Comparison of ENCODE assay signal across 8 cellular contexts in the genomic region with DNA sequence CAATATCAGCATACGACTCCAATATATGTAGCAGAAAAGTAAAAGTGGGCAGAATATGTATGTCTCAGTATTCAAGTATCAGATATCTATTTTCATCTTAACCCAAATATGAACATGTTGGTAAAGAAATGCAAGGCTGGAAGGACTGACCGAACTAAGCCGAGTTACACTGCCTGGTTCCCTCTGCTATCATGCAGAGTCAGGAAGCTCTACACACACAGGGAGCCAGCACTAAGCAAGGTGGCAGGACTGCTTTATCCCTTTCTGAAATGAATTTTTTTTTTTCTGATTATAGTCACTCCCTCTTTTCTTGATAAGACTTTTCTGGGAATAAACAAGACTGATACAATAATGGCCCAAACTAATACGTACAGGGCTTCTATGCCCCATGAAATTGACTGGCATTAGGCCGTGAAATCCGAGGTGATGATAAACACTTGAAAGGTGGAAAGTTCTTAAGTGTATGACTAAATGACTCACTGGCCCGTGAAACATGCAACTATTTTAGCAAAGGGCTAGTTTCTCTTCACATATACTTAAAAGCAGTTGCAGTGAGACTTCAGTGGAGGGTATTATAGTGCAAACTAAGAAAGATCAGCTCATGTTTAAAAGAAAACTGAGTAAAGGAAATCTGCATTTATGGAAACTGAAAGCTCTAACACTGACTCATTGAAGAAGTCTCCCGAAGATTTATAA. TPM values are rescaled to one million over a fixed set of nuclear protein-coding genes. Genes with fewer than 3 reads are reported as not detected.
DNase-seq lines count a peak whose midpoint lies in the region; ATAC-seq lines count a peak whose summit lies in the region.

No MANE protein-coding gene starts in this region.

- no peaks in the 10 kb centered on the region for H3K27me3 ChIP-seq in CD8-positive, alpha-beta memory T cell (ENCODE audit: insufficient read depth, low read length, poor library complexity, severe bottlenecking)

- no peak for DNase-seq in CD8-positive, alpha-beta memory T cell
- DNase-seq in activated naive CD4-positive, alpha-beta T cell treated with anti-CD3 and anti-CD28 coated beads, Interleukin-2, amount 50 U/mL, for 72 hours (ENCODE audit: low spot score in 2 of 2), result peak in 1 of 2 donors; percentile 39
- DNase-seq in NCI-H1092 (lab: John Stamatoyannopoulos, UW), result no peak
- no peak for DNase-seq in iPS-NIHi7 (ENCODE audit: extremely low spot score)
- no peak for DNase-seq in GF-D8 (lab: John Stamatoyannopoulos, UW)
- no peak for DNase-seq in MV-4-11 (lab: John Stamatoyannopoulos, UW)

- CTCF ChIA-PET in CD8-positive, alpha-beta memory T cell (lab: Charles Lee), result interaction anchor here (1.0 to 1.5 kb wide), 2 partner anchors 16 to 51 kb away, joined by 3 to 4 read pairs; no protein-coding TSS in a partner anchor

- H3K9me3 ChIP-seq in CD8-positive, alpha-beta memory T cell (ENCODE audit: low read length), result peaks cover 4% of the 10 kb centered on the region

- H3K4me1 ChIP-seq in CD8-positive, alpha-beta memory T cell (ENCODE audit: insufficient read depth, low read length), result peaks cover 63% of the 10 kb centered on the region

- H3K4me3 ChIP-seq in CD8-positive, alpha-beta memory T cell (ENCODE audit: low read length), result peak overlapping the region; percentile 13

- peak; percentile 81 for ATAC-seq in GM19351 (IDR thresholded peaks at IDR 0.05; ENCODE audit: unreplicated experiment)
- ATAC-seq in HG03159 (IDR thresholded peaks at IDR 0.05; ENCODE audit: unreplicated experiment), result peak; percentile 81
- peak; percentile 71 to 90 for ATAC-seq in activated naive CD4-positive, alpha-beta T cell treated with anti-CD3 and anti-CD28 coated beads, Interleukin-2, amount 50 U/mL, for 72 hours

- H3K36me3 Mint-ChIP-seq in CD8-positive, alpha-beta memory T cell, result peaks cover 0 to 5% (median 3%) of the 10 kb centered on the region in 3 donors
- peaks cover 0 to 35% of the 10 kb centered on the region in 2 donors for H3K36me3 Mint-ChIP-seq in activated naive CD4-positive, alpha-beta T cell treated with anti-CD3 and anti-CD28 coated beads, Interleukin-2, amount 50 U/mL, for 72 hours

- no peaks in the 10 kb centered on the region for H3K36me3 ChIP-seq in CD8-positive, alpha-beta memory T cell (ENCODE audit: insufficient read depth, low read length)

- H3K9me3 Mint-ChIP-seq in CD8-positive, alpha-beta memory T cell, result peaks cover 0 to 6% (median 0%) of the 10 kb centered on the region in 5 donors
- peaks cover 0 to 9% of the 10 kb centered on the region in 2 donors for H3K9me3 Mint-ChIP-seq in activated naive CD4-positive, alpha-beta T cell treated with anti-CD3 and anti-CD28 coated beads, Interleukin-2, amount 50 U/mL, for 72 hours

- H3K4me3 Mint-ChIP-seq in CD8-positive, alpha-beta memory T cell, result peak overlapping the region; percentile 72 to 82 (median 80)

- no peak overlapping the region for H3K27ac ChIP-seq in CD8-positive, alpha-beta memory T cell (ENCODE audit: low read depth, low read length)

- no peaks in the 10 kb centered on the region for H3K27me3 Mint-ChIP-seq in CD8-positive, alpha-beta memory T cell

- peak overlapping the region; percentile 25 to 90 (median 80) for H3K27ac Mint-ChIP-seq in CD8-positive, alpha-beta memory T cell
- H3K27ac Mint-ChIP-seq in activated naive CD4-positive, alpha-beta T cell treated with anti-CD3 and anti-CD28 coated beads, Interleukin-2, amount 50 U/mL, for 72 hours, result peak overlapping the region; percentile 87 to 93

- H3K4me1 Mint-ChIP-seq in CD8-positive, alpha-beta memory T cell, result peaks cover 68 to 87% (median 80%) of the 10 kb centered on the region in 3 donors

- POLR2A ChIA-PET in CD8-positive, alpha-beta memory T cell (lab: Charles Lee), result interaction anchor here (1.3 kb wide), 1 partner anchor 9 kb away, joined by 4 read pairs; no protein-coding TSS in a partner anchor

RNA-seq across cellular contexts. Expression of a gene that starts 14.9 kb away (rescaled TPM):
- total RNA-seq in CD8-positive, alpha-beta memory T cell, result 10 to 100 TPM; 14.6 to 15.4 TPM
- 71.7 TPM for polyA plus RNA-seq in CD8-positive, alpha-beta memory T cell
- total RNA-seq in activated naive CD4-positive, alpha-beta T cell treated with anti-CD3 and anti-CD28 coated beads, Interleukin-2, amount 50 U/mL, for 72 hours, result 10 to 100 TPM in 1 of 2 donors, 1 to 10 TPM in 1; 5.1 to 42.0 TPM
